ENCODE assay signal across 1 cellular context in the genomic region with DNA sequence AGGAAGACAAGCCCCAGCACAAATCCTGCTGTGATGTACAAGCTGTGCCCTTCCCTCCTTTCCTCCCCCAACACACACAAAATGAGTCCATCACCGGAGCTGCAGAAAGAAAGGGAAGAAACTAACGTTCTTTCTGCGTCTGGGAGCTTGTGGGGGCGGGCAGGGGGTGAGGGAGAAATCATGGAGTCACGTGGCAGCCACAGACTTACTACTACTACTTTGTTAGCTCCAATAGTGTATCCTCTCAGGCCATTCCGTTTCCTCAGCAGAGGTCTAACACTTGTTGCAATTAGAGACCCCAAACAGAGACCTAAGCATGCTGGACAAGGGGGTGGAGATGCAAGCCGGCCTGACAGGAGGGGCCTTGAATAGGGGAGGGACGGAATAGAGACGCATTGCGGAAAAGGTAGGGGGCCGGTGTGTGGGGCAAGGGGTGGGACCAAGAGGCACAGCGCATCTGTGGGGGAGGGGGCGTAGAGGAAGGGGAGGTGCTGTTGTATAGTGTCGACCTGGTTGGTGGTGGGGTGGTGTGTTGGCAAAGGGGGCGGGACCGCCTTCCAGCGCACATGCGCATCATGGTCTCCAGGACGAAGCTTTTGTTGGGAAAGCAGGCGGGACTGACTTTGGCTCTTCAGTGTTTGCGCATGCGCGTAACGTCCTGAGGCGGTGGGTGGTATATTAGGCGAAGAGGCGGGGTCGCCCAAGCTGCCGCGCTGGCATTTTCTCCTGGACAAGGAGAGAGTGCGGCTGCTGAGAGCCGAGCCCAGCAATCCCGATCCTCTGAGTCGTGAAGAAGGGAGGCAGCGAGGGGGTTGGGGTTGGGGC.
TF ChIP-seq lines count a peak whose summit lies in the region.

A gene with protein sequence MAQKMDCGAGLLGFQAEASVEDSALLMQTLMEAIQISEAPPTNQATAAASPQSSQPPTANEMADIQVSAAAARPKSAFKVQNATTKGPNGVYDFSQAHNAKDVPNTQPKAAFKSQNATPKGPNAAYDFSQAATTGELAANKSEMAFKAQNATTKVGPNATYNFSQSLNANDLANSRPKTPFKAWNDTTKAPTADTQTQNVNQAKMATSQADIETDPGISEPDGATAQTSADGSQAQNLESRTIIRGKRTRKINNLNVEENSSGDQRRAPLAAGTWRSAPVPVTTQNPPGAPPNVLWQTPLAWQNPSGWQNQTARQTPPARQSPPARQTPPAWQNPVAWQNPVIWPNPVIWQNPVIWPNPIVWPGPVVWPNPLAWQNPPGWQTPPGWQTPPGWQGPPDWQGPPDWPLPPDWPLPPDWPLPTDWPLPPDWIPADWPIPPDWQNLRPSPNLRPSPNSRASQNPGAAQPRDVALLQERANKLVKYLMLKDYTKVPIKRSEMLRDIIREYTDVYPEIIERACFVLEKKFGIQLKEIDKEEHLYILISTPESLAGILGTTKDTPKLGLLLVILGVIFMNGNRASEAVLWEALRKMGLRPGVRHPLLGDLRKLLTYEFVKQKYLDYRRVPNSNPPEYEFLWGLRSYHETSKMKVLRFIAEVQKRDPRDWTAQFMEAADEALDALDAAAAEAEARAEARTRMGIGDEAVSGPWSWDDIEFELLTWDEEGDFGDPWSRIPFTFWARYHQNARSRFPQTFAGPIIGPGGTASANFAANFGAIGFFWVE (plus strand): TSS at position 703 of the 825 bp plus-strand sequence. CDS start 682 bp downstream, outside the sequence.

TF ChIP-seq in K562, 482 proteins besides CTCF, POLR2A, EP300 and RAD21 (continued from another document):
- TF ChIP-seq, protein P1, sequence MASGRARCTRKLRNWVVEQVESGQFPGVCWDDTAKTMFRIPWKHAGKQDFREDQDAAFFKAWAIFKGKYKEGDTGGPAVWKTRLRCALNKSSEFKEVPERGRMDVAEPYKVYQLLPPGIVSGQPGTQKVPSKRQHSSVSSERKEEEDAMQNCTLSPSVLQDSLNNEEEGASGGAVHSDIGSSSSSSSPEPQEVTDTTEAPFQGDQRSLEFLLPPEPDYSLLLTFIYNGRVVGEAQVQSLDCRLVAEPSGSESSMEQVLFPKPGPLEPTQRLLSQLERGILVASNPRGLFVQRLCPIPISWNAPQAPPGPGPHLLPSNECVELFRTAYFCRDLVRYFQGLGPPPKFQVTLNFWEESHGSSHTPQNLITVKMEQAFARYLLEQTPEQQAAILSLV (tag; IDR thresholded peaks at IDR 0.05): no peak
- TF ChIP-seq, protein P2, sequence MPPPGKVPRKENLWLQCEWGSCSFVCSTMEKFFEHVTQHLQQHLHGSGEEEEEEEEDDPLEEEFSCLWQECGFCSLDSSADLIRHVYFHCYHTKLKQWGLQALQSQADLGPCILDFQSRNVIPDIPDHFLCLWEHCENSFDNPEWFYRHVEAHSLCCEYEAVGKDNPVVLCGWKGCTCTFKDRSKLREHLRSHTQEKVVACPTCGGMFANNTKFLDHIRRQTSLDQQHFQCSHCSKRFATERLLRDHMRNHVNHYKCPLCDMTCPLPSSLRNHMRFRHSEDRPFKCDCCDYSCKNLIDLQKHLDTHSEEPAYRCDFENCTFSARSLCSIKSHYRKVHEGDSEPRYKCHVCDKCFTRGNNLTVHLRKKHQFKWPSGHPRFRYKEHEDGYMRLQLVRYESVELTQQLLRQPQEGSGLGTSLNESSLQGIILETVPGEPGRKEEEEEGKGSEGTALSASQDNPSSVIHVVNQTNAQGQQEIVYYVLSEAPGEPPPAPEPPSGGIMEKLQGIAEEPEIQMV (tag; conservative IDR thresholded peaks at IDR 0.05; ENCODE audit: low read depth): no peak
- no peak for TF ChIP-seq ZNF212 (CRISPR knock-in tag; IDR thresholded peaks at IDR 0.05)
- TF ChIP-seq, protein P3, sequence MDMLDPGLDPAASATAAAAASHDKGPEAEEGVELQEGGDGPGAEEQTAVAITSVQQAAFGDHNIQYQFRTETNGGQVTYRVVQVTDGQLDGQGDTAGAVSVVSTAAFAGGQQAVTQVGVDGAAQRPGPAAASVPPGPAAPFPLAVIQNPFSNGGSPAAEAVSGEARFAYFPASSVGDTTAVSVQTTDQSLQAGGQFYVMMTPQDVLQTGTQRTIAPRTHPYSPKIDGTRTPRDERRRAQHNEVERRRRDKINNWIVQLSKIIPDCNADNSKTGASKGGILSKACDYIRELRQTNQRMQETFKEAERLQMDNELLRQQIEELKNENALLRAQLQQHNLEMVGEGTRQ (CRISPR knock-in tag; IDR thresholded peaks at IDR 0.05): no peak
- no peak for TF ChIP-seq BMI1 (IDR thresholded peaks at IDR 0.05; ENCODE audit: low read length)
- no peak for TF ChIP-seq BDP1 (IDR thresholded peaks at IDR 0.05; ENCODE audit: insufficient read depth, insufficient read length)
- no peak for TF ChIP-seq ZNF184 (CRISPR knock-in tag; IDR thresholded peaks at IDR 0.05)
- TF ChIP-seq, protein P4, sequence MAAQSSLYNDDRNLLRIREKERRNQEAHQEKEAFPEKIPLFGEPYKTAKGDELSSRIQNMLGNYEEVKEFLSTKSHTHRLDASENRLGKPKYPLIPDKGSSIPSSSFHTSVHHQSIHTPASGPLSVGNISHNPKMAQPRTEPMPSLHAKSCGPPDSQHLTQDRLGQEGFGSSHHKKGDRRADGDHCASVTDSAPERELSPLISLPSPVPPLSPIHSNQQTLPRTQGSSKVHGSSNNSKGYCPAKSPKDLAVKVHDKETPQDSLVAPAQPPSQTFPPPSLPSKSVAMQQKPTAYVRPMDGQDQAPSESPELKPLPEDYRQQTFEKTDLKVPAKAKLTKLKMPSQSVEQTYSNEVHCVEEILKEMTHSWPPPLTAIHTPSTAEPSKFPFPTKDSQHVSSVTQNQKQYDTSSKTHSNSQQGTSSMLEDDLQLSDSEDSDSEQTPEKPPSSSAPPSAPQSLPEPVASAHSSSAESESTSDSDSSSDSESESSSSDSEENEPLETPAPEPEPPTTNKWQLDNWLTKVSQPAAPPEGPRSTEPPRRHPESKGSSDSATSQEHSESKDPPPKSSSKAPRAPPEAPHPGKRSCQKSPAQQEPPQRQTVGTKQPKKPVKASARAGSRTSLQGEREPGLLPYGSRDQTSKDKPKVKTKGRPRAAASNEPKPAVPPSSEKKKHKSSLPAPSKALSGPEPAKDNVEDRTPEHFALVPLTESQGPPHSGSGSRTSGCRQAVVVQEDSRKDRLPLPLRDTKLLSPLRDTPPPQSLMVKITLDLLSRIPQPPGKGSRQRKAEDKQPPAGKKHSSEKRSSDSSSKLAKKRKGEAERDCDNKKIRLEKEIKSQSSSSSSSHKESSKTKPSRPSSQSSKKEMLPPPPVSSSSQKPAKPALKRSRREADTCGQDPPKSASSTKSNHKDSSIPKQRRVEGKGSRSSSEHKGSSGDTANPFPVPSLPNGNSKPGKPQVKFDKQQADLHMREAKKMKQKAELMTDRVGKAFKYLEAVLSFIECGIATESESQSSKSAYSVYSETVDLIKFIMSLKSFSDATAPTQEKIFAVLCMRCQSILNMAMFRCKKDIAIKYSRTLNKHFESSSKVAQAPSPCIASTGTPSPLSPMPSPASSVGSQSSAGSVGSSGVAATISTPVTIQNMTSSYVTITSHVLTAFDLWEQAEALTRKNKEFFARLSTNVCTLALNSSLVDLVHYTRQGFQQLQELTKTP (IDR thresholded peaks at IDR 0.05; ENCODE audit: low read depth in 1 of 2, partially characterized antibody in 2 of 2): no peak
